15 cellular contexts compared by ENCODE assay signal in genomic region chr7:3162286-3162685, GRCh38.
DNase-seq lines count a peak whose midpoint lies in the region; ATAC-seq and TF ChIP-seq lines count a peak whose summit lies in the region.
"Had no signal": no experiment of that assay in that cellular context is flagged by ENCODE, and none has a peak within 500 bp of the region (broad histone marks: within the 10 kb centered on the region; RNA-seq: fewer than 3 reads in every experiment).

No MANE protein-coding gene starts in this region.

- H3K27ac Mint-ChIP-seq in activated B cell treated with CpG ODN at 0.5 μM for 24 hours (no peak overlapping the region), osteocyte (ENCODE audit: unreplicated experiment) (no peak overlapping the region)
- H3K27ac Mint-ChIP-seq: T-helper 1 cell treated with Interleukin-12 subunit alpha and Interleukin-12 subunit beta and Interleukin-4 antibody, amounts not matched to agents 30 μg/mL and 1 μg/mL, for 36 hours had no signal

- intact Hi-C loops in Right ventricle myocardium superior (cut with DNase I) (loop anchor here (5.0 to 10.0 kb wide), 3 partner anchors 63 to 277 kb away; partner anchors contain the start of gene SDK1), activated B cell treated with CpG ODN at 0.5 μM for 24 hours (cut with micrococcal nuclease) (no loop called here), colonic mucosa (cut with DNase I) (no loop called here)

- no peak overlapping the region for H3K27ac ChIP-seq in cardiac muscle cell
- no peak overlapping the region for H3K27ac ChIP-seq in colonic mucosa
- H3K27ac ChIP-seq: right lobe of liver, uterus had no signal

- H3K4me1 ChIP-seq in cardiac muscle cell (ENCODE audit: low read depth), result peaks cover 25% of the 10 kb centered on the region
- no peaks in the 10 kb centered on the region for H3K4me1 ChIP-seq in colonic mucosa
- H3K4me1 ChIP-seq: right lobe of liver, uterus had no signal

- CTCF ChIA-PET in activated B cell treated with CpG ODN at 0.5 μM for 24 hours (lab: Charles Lee), result interaction anchor here (0.9 kb wide), 1 partner anchor 44 kb away, joined by 3 read pairs; no protein-coding TSS in a partner anchor

- H3K36me3 Mint-ChIP-seq in activated B cell treated with CpG ODN at 0.5 μM for 24 hours (ENCODE audit: low read depth), result no peaks in the 10 kb centered on the region
- H3K36me3 Mint-ChIP-seq in osteocyte (ENCODE audit: unreplicated experiment), result no peaks in the 10 kb centered on the region
- H3K36me3 Mint-ChIP-seq: CD4-positive, CD25-positive, alpha-beta regulatory T cell had no signal

- ATAC-seq in Right ventricle myocardium superior (ENCODE audit: poor library complexity) (no peak), activated B cell treated with CpG ODN at 0.5 μM for 24 hours (ENCODE audit: low read depth) (peak; percentile 21)
- ATAC-seq: body of pancreas had no signal

- H3K4me1 Mint-ChIP-seq in activated B cell treated with CpG ODN at 0.5 μM for 24 hours (peaks cover 2% of the 10 kb centered on the region), osteocyte (ENCODE audit: unreplicated experiment) (peaks cover 3% of the 10 kb centered on the region)
- H3K4me1 Mint-ChIP-seq: CD4-positive, CD25-positive, alpha-beta regulatory T cell had no signal

- no peak overlapping the region for H3K4me3 Mint-ChIP-seq in activated B cell treated with CpG ODN at 0.5 μM for 24 hours
- no peak overlapping the region for H3K4me3 Mint-ChIP-seq in osteocyte (ENCODE audit: unreplicated experiment)
- H3K4me3 Mint-ChIP-seq: CD4-positive, CD25-positive, alpha-beta regulatory T cell; T-helper 1 cell treated with Interleukin-12 subunit alpha and Interleukin-12 subunit beta and Interleukin-4 antibody, amounts not matched to agents 30 μg/mL and 1 μg/mL, for 36 hours had no signal

- peaks cover 3% of the 10 kb centered on the region for H3K9me3 Mint-ChIP-seq in activated B cell treated with CpG ODN at 0.5 μM for 24 hours
- no peaks in the 10 kb centered on the region for H3K9me3 Mint-ChIP-seq in osteocyte (ENCODE audit: unreplicated experiment)
- H3K9me3 Mint-ChIP-seq: T-helper 1 cell treated with Interleukin-12 subunit alpha and Interleukin-12 subunit beta and Interleukin-4 antibody, amounts not matched to agents 30 μg/mL and 1 μg/mL, for 36 hours had no signal

- peak; percentile 37 for TF ChIP-seq CTCF in cardiac muscle cell (IDR thresholded peaks at IDR 0.05; ENCODE audit: low read depth, low read length)
- no peak for TF ChIP-seq CTCF in activated B cell treated with CpG ODN at 0.5 μM for 24 hours (IDR thresholded peaks at IDR 0.05)
- no peak for TF ChIP-seq CTCF in colonic mucosa (IDR thresholded peaks at IDR 0.05)
- no peak for TF ChIP-seq CTCF in osteocyte (IDR thresholded peaks at IDR 0.05)

- H3K27me3 Mint-ChIP-seq in activated B cell treated with CpG ODN at 0.5 μM for 24 hours, result peaks cover 8% of the 10 kb centered on the region
- peaks cover 24% of the 10 kb centered on the region for H3K27me3 Mint-ChIP-seq in osteocyte (ENCODE audit: unreplicated experiment)

- H3K27me3 ChIP-seq in cardiac muscle cell (no peaks in the 10 kb centered on the region), colonic mucosa (no peaks in the 10 kb centered on the region)
- H3K27me3 ChIP-seq: body of pancreas, MG63, right lobe of liver, uterus had no signal

- DNase-seq in cardiac muscle cell (ENCODE audit: low read depth in 1 of 2, low spot score in 1 of 2) (peak in 1 of 2 donors; percentile 44), Right ventricle myocardium superior (no peak), Kasumi-1 (lab: John Stamatoyannopoulos, UW) (peak; percentile 21 to 28), activated B cell treated with CpG ODN at 0.5 μM for 24 hours (no peak), pons (ENCODE audit: low spot score) (peak; percentile 9), colonic mucosa (no peak), osteocyte (ENCODE audit: extremely low spot score, unreplicated experiment) (no peak)
- no peak for DNase-seq in activated CD4-positive, CD25-positive, alpha-beta regulatory T cell treated with anti-CD3 and anti-CD28 coated beads, Interleukin-2, amount 50 U/mL, for 72 hours
- DNase-seq: body of pancreas, erythroblast, MG63, right lobe of liver, uterus had no signal

- H3K9ac ChIP-seq in colonic mucosa (ENCODE audit: low read depth in 2 of 2, low read length in 2 of 2), result no peak overlapping the region

- POLR2A ChIA-PET in activated B cell treated with CpG ODN at 0.5 μM for 24 hours (lab: Charles Lee), result no interaction called here

- H3K4me3 ChIP-seq in cardiac muscle cell (no peak overlapping the region), colonic mucosa (no peak overlapping the region)
- H3K4me3 ChIP-seq: body of pancreas, MG63, right lobe of liver, uterus had no signal

- H3K9me3 ChIP-seq in cardiac muscle cell (ENCODE audit: low read depth) (no peaks in the 10 kb centered on the region), colonic mucosa (no peaks in the 10 kb centered on the region)
- H3K9me3 ChIP-seq: body of pancreas, MG63, right lobe of liver, uterus had no signal

- H3K36me3 ChIP-seq in cardiac muscle cell (no peaks in the 10 kb centered on the region), colonic mucosa (no peaks in the 10 kb centered on the region)
- H3K36me3 ChIP-seq: MG63, right lobe of liver, uterus had no signal

Comparison
In these comparisons a context has a peak if more than half of its experiments do, and no peak if none do; other contexts are left out.
1. DNase-seq: peak in Kasumi-1 (2 of 2) and pons (single experiment); none in Right ventricle myocardium superior (single experiment), activated B cell treated with CpG ODN at 0.5 μM for 24 hours (single experiment), activated CD4-positive, CD25-positive, alpha-beta regulatory T cell treated with anti-CD3 and anti-CD28 coated beads, Interleukin-2, amount 50 U/mL, for 72 hours (single experiment), colonic mucosa (single experiment) and osteocyte (single experiment).